9 cellular contexts compared by ENCODE assay signal in genomic region chr2:37375721-37376399, GRCh38. TPM values are rescaled to one million over a fixed set of nuclear protein-coding genes. Genes with fewer than 3 reads are reported as not detected.
DNase-seq lines count a peak whose midpoint lies in the region; ATAC-seq, FAIRE-seq and TF ChIP-seq lines count a peak whose summit lies in the region.
"Had no signal": no experiment of that assay in that cellular context is flagged by ENCODE, and none has a peak within 500 bp of the region (broad histone marks: within the 10 kb centered on the region; RNA-seq: fewer than 3 reads in every experiment).

No MANE protein-coding gene starts in this region.

- peak; percentile 50 for FAIRE-seq in GM12892 (lab: Jason Lieb, UNC)

- H3K4me2 ChIP-seq in hepatocyte: peak overlapping the region; percentile 55

- no peak for DNase-seq in GM12892 (ENCODE audit: insufficient read length)
- DNase-seq in hepatocyte (ENCODE audit: low spot score): no peak
- DNase-seq in DMS114 treated with DMSO at 0.1 percent for 48 hours (lab: John Stamatoyannopoulos, UW; ENCODE audit: unreplicated experiment): no peak
- DNase-seq in NCI-H1048 (lab: John Stamatoyannopoulos, UW): no peak
- no peak for DNase-seq in GOT3 (lab: John Stamatoyannopoulos, UW)
- DNase-seq in activated CD4-positive, alpha-beta T cell treated with anti-CD3 and anti-CD28 coated beads, Interleukin-2, amount 50 U/mL, for 48 hours: no peak

- no peaks in the 10 kb centered on the region for H3K4me1 ChIP-seq in hepatocyte (ENCODE audit: insufficient read depth)

- H4K20me1 ChIP-seq in hepatocyte (ENCODE audit: insufficient read depth, poor library complexity, severe bottlenecking): no peaks in the 10 kb centered on the region

- no peaks in the 10 kb centered on the region for H3K27me3 ChIP-seq in hepatocyte

- no peaks in the 10 kb centered on the region for H3K36me3 ChIP-seq in hepatocyte (replicated peaks; ENCODE audit: insufficient read depth, low read depth)

- H3K4me3 ChIP-seq in hepatocyte: no peak overlapping the region
- H3K4me3 ChIP-seq: lung had no signal

- ATAC-seq in GM21529 (IDR thresholded peaks at IDR 0.05; ENCODE audit: unreplicated experiment) (peak; percentile 30), HG03521 (IDR thresholded peaks at IDR 0.05; ENCODE audit: unreplicated experiment) (peak; percentile 31)

- no peaks in the 10 kb centered on the region for H3K9me3 ChIP-seq in hepatocyte (ENCODE audit: low read depth)

- peak overlapping the region; percentile 76 for H3K27ac ChIP-seq in hepatocyte

- 47% methylated on average over 9 of the region's 9 CpGs for WGBS in hepatocyte (ENCODE audit: low lambda C conversion rate, missing lambda C conversion rate)

- no peaks in the 10 kb centered on the region for H3K79me2 ChIP-seq in hepatocyte

- no peak for TF ChIP-seq CTCF in hepatocyte (IDR thresholded peaks at IDR 0.05; ENCODE audit: poor library complexity)

- no peak for TF ChIP-seq POLR2A in GM12892 (IDR thresholded peaks at IDR 0.05; ENCODE audit: low read depth, low read length)

- H3K9me2 ChIP-seq in hepatocyte (replicated peaks; ENCODE audit: insufficient read depth): no peaks in the 10 kb centered on the region

- H2AFZ ChIP-seq in hepatocyte: no peak overlapping the region

RNA-seq across cellular contexts. Expression of gene QPCT, which starts 31.4 kb away (rescaled TPM):
- polyA plus RNA-seq in GM12892 (2012; ENCODE audit: missing spikeins): 2.4 TPM
- 2.0 TPM in 1 of 2 replicates, not detected in the other for total RNA-seq in hepatocyte
- 0.36 and 0.81 TPM in 2 replicates for polyA plus RNA-seq in hepatocyte

RNA-seq across cellular contexts. Expression of gene PRKD3, which starts 51.2 kb away (rescaled TPM):
- 46.3 TPM for polyA plus RNA-seq in GM12892 (2012; ENCODE audit: missing spikeins)
- 35.9 and 36.4 TPM in 2 replicates for total RNA-seq in hepatocyte
- 17.3 and 20.7 TPM in 2 replicates for polyA plus RNA-seq in hepatocyte
